In genomic region chr22:19797631-19798319, GRCh38 we compare ENCODE assay signal across 25 cellular contexts. TPM values are rescaled to one million over a fixed set of nuclear protein-coding genes. Genes with fewer than 3 reads are reported as not detected.
"Had no signal": no experiment of that assay in that cellular context is flagged by ENCODE, and none has a peak within 500 bp of the region (broad histone marks: within the 10 kb centered on the region; RNA-seq: fewer than 3 reads in every experiment).

No MANE protein-coding gene starts in this region.

- H3K36me3 ChIP-seq: colonic mucosa, neural progenitor cell, prostate gland, upper lobe of right lung had no signal

- H3K36me3 Mint-ChIP-seq: natural killer cell treated with Interleukin-12 subunit alpha and Interleukin-12 subunit beta and Interleukin-15 and Interleukin-18, amount 100 ng/mL, for 72 hours had no signal

- H3K9me3 Mint-ChIP-seq: natural killer cell treated with Interleukin-12 subunit alpha and Interleukin-12 subunit beta and Interleukin-15 and Interleukin-18, amount 100 ng/mL, for 72 hours had no signal

- H3K27ac ChIP-seq: colonic mucosa, esophagus squamous epithelium, hepatocyte, neural progenitor cell, parathyroid adenoma, prostate gland, spleen, tibial artery, upper lobe of right lung had no signal

- ATAC-seq: natural killer cell treated with Interleukin-12 subunit alpha and Interleukin-12 subunit beta and Interleukin-15 and Interleukin-18, amount 100 ng/mL, for 72 hours; stimulated activated memory B cell treated with anti-CD40 and anti-IgM and Interleukin-4, amounts not matched to agents 10 μg/mL and 1 μg/mL and 100 μg/mL, for 72 hours; upper lobe of right lung had no signal

- H3K4me3 Mint-ChIP-seq: natural killer cell treated with Interleukin-12 subunit alpha and Interleukin-12 subunit beta and Interleukin-15 and Interleukin-18, amount 100 ng/mL, for 72 hours; neural progenitor cell; stimulated activated memory B cell treated with anti-CD40 and anti-IgM and Interleukin-4, amounts not matched to agents 10 μg/mL and 1 μg/mL and 100 μg/mL, for 72 hours; stimulated activated naive CD8-positive, alpha-beta T cell treated with anti-CD3 and anti-CD28 coated beads, Interleukin-15, Interleukin-2, amounts not matched to agents 100 ng/mL and 50 ng/mL, for 24 hours had no signal

- H3K4me3 ChIP-seq: colonic mucosa, esophagus squamous epithelium, hepatocyte, lung, neural progenitor cell, prostate gland, spleen, tibial artery, upper lobe of right lung had no signal

- H3K27ac Mint-ChIP-seq: natural killer cell treated with Interleukin-12 subunit alpha and Interleukin-12 subunit beta and Interleukin-15 and Interleukin-18, amount 100 ng/mL, for 72 hours; neural progenitor cell; stimulated activated memory B cell treated with anti-CD40 and anti-IgM and Interleukin-4, amounts not matched to agents 10 μg/mL and 1 μg/mL and 100 μg/mL, for 72 hours; stimulated activated naive CD8-positive, alpha-beta T cell treated with anti-CD3 and anti-CD28 coated beads, Interleukin-15, Interleukin-2, amounts not matched to agents 100 ng/mL and 50 ng/mL, for 24 hours had no signal

- H3K4me1 Mint-ChIP-seq: stimulated activated memory B cell treated with anti-CD40 and anti-IgM and Interleukin-4, amounts not matched to agents 10 μg/mL and 1 μg/mL and 100 μg/mL, for 72 hours had no signal

- H3K9me3 ChIP-seq: colonic mucosa, esophagus squamous epithelium, prostate gland, tibial artery, upper lobe of right lung had no signal

- H3K27me3 ChIP-seq: colonic mucosa, esophagus squamous epithelium, hepatocyte, neural progenitor cell, spleen, tibial artery, upper lobe of right lung had no signal

- DNase-seq: colonic mucosa; dermis blood vessel endothelial cell; esophagus squamous epithelium; foreskin fibroblast; head of caudate nucleus; mesenchymal stem cell; midbrain; occipital lobe; spleen; stimulated activated CD4-positive, alpha-beta T cell treated with anti-CD3 and anti-CD28 coated beads, Interleukin-15, amount 100 ng/mL, for 24 hours; stimulated activated CD4-positive, alpha-beta T cell treated with anti-CD3 and anti-CD28 coated beads, Interleukin-1b, Interleukin-23, amount 100 ng/mL, for 48 hours; stimulated activated CD4-positive, alpha-beta T cell treated with anti-CD3 and anti-CD28 coated beads, Interleukin-4, amount 100 ng/mL, for 24 hours; tibial artery; upper lobe of right lung had no signal

- H3K27me3 Mint-ChIP-seq: natural killer cell treated with Interleukin-12 subunit alpha and Interleukin-12 subunit beta and Interleukin-15 and Interleukin-18, amount 100 ng/mL, for 72 hours; stimulated activated memory B cell treated with anti-CD40 and anti-IgM and Interleukin-4, amounts not matched to agents 10 μg/mL and 1 μg/mL and 100 μg/mL, for 72 hours; stimulated activated naive CD8-positive, alpha-beta T cell treated with anti-CD3 and anti-CD28 coated beads, Interleukin-15, Interleukin-2, amounts not matched to agents 100 ng/mL and 50 ng/mL, for 24 hours had no signal

- H3K4me1 ChIP-seq: colonic mucosa, neural progenitor cell, parathyroid adenoma, prostate gland, spleen, upper lobe of right lung had no signal

RNA-seq across cellular contexts. Expression of gene TBX1, which starts 37.2 kb away (rescaled TPM):
- total RNA-seq: epithelial cell of proximal tubule, hepatocyte, kidney epithelial cell, temporal lobe had no signal
